Comparison of ENCODE assay signal across 9 cellular contexts in genomic region chr6:148760143-148760505, GRCh38. TPM values are rescaled to one million over a fixed set of nuclear protein-coding genes. Genes with fewer than 3 reads are reported as not detected.
DNase-seq lines count a peak whose midpoint lies in the region; ATAC-seq and TF ChIP-seq lines count a peak whose summit lies in the region.
"Had no signal": no experiment of that assay in that cellular context is flagged by ENCODE, and none has a peak within 500 bp of the region (broad histone marks: within the 10 kb centered on the region; RNA-seq: fewer than 3 reads in every experiment).

No MANE protein-coding gene starts in this region.

- H3K4me3 ChIP-seq in PC-9 (no peak overlapping the region), gastroesophageal sphincter (no peak overlapping the region), thyroid gland (replicated peaks in 1 of 3) (no peak overlapping the region)

- peaks cover 42% of the 10 kb centered on the region for H3K4me1 Mint-ChIP-seq in activated CD4-positive, alpha-beta T cell treated with anti-CD3 and anti-CD28 coated beads, Interleukin-2, amount 10 ng/mL, durations not matched to agents 7 days and 5 days

- WGBS in gastroesophageal sphincter (ENCODE audit: low coverage in 1 of 2), 2 donors: 64 to 91% methylated on average over 3 of the region's 3 CpGs
- WGBS in thyroid gland, 2 donors: 49 to 64% methylated on average over 3 of the region's 3 CpGs

- H3K27ac Mint-ChIP-seq in activated CD4-positive, alpha-beta T cell treated with anti-CD3 and anti-CD28 coated beads, Interleukin-2, amount 10 ng/mL, durations not matched to agents 7 days and 5 days: peak overlapping the region; percentile 87

- TF ChIP-seq EP300 in gastroesophageal sphincter (IDR thresholded peaks at IDR 0.05): no peak

- BruUV-seq in PC-9 (replicated peaks; lab: Mats Ljungman, UMichigan): no TSS peak

- H3K9me3 ChIP-seq in PC-9 (ENCODE audit: insufficient read depth, low read depth) (no peaks in the 10 kb centered on the region), gastroesophageal sphincter (no peaks in the 10 kb centered on the region), thyroid gland (no peaks in the 10 kb centered on the region)

- CTCF ChIA-PET in activated CD4-positive, alpha-beta T cell treated with anti-CD3 and anti-CD28 coated beads, Interleukin-2, amount 10 ng/mL, durations not matched to agents 7 days and 5 days (lab: Charles Lee): interaction anchor here (1.2 kb wide), 1 partner anchor 23 kb away, joined by 3 read pairs; no protein-coding TSS in a partner anchor
- CTCF ChIA-PET in PC-9 (lab: Charles Lee): no interaction called here

- no peaks in the 10 kb centered on the region for H3K9me2 ChIP-seq in PC-9 (ENCODE audit: insufficient read depth)

- peak overlapping the region; percentile 57; the same call in 1 of the 2 replicates for H3K4me2 ChIP-seq in PC-9

- POLR2A ChIA-PET in activated CD4-positive, alpha-beta T cell treated with anti-CD3 and anti-CD28 coated beads, Interleukin-2, amount 10 ng/mL, durations not matched to agents 7 days and 5 days (lab: Charles Lee): interaction anchor here (0.7 kb wide), 1 partner anchor 580 kb away, joined by 3 read pairs; no protein-coding TSS in a partner anchor
- POLR2A ChIA-PET in PC-9 (lab: Charles Lee; ENCODE audit: unreplicated experiment): no interaction called here

- no peak for DNase-seq in activated CD4-positive, alpha-beta T cell treated with anti-CD3 and anti-CD28 coated beads, Interleukin-2, amount 10 ng/mL, durations not matched to agents 7 days and 5 days
- no peak for DNase-seq in activated CD4-positive, alpha-beta T cell treated with anti-CD3 and anti-CD28 coated beads, Interleukin-2, amount 50 U/mL, for 48 hours
- no peak for DNase-seq in PC-9
- DNase-seq in thyroid gland: no peak
- no peak for DNase-seq in GM13977 (ENCODE audit: low spot score)
- no peak for DNase-seq in hepatic stellate cell (ENCODE audit: low spot score)
- DNase-seq: NCI-H1930 had no signal

- H3K4me1 ChIP-seq in PC-9 (replicated peaks; ENCODE audit: insufficient read depth) (peaks cover 24% of the 10 kb centered on the region), gastroesophageal sphincter (peaks cover 0 to 40% (median 15%) of the 10 kb centered on the region in 3 donors), thyroid gland (peaks cover 61 to 64% of the 10 kb centered on the region in 2 donors)

- H3F3A ChIP-seq in PC-9 (ENCODE audit: insufficient read depth, low read depth): no peaks in the 10 kb centered on the region; the same call in 1 of the 2 replicates

- H3K27me3 ChIP-seq in PC-9 (ENCODE audit: insufficient read depth, low read depth) (no peaks in the 10 kb centered on the region), gastroesophageal sphincter (no peaks in the 10 kb centered on the region), thyroid gland (no peaks in the 10 kb centered on the region)

- TF ChIP-seq POLR2A in gastroesophageal sphincter (IDR thresholded peaks at IDR 0.05) (no peak), thyroid gland (IDR thresholded peaks at IDR 0.05) (no peak)

- no peaks in the 10 kb centered on the region for H3K36me3 Mint-ChIP-seq in activated CD4-positive, alpha-beta T cell treated with anti-CD3 and anti-CD28 coated beads, Interleukin-2, amount 10 ng/mL, durations not matched to agents 7 days and 5 days (ENCODE audit: low read depth)

- no peaks in the 10 kb centered on the region for H4K20me1 ChIP-seq in PC-9 (ENCODE audit: insufficient read depth)

- H3K27ac ChIP-seq in PC-9 (no peak overlapping the region), gastroesophageal sphincter (peak overlapping the region in 3 of 4 donors; percentile 39 to 74 (median 68)), thyroid gland (peak overlapping the region; percentile 76 to 95 (median 88))

- intact Hi-C loops in PC-9 (cut with micrococcal nuclease; ENCODE audit: unreplicated experiment): no loop called here
- intact Hi-C loops in thyroid gland (cut with DNase I): no loop called here

- H3K36me3 ChIP-seq in PC-9 (ENCODE audit: low read depth) (no peaks in the 10 kb centered on the region), gastroesophageal sphincter (no peaks in the 10 kb centered on the region), thyroid gland (no peaks in the 10 kb centered on the region)

- H3K9me3 Mint-ChIP-seq in activated CD4-positive, alpha-beta T cell treated with anti-CD3 and anti-CD28 coated beads, Interleukin-2, amount 10 ng/mL, durations not matched to agents 7 days and 5 days: no peaks in the 10 kb centered on the region

- ATAC-seq in gastroesophageal sphincter (no peak), HG02678 (IDR thresholded peaks at IDR 0.05; ENCODE audit: unreplicated experiment) (no peak)

- peaks cover 45% of the 10 kb centered on the region for H3K27me3 Mint-ChIP-seq in activated CD4-positive, alpha-beta T cell treated with anti-CD3 and anti-CD28 coated beads, Interleukin-2, amount 10 ng/mL, durations not matched to agents 7 days and 5 days

- TF ChIP-seq CTCF in PC-9 (conservative IDR thresholded peaks at IDR 0.05) (no peak), gastroesophageal sphincter (IDR thresholded peaks at IDR 0.05) (no peak), thyroid gland (IDR thresholded peaks at IDR 0.05) (no peak), GM13977 (IDR thresholded peaks at IDR 0.05; ENCODE audit: extremely low read depth, insufficient read depth, missing control alignments) (no peak)

- H3K4me3 Mint-ChIP-seq in activated CD4-positive, alpha-beta T cell treated with anti-CD3 and anti-CD28 coated beads, Interleukin-2, amount 10 ng/mL, durations not matched to agents 7 days and 5 days: peak overlapping the region; percentile 59

- no peak overlapping the region for H2AFZ ChIP-seq in PC-9

- no peaks in the 10 kb centered on the region for H3K79me2 ChIP-seq in PC-9 (ENCODE audit: low read depth)

- in situ Hi-C loops in GM13977 (cut with MboI; ENCODE audit: low pct_unique_long_range_greater_than_20kb, low sequenced_read_pairs, unreplicated experiment): no loop called here

RNA-seq across cellular contexts. Expression of gene UST, which starts 13.3 kb away (rescaled TPM):
- under 1 TPM; 0.29 to 0.50 TPM for total RNA-seq in activated CD4-positive, alpha-beta T cell treated with anti-CD3 and anti-CD28 coated beads, Interleukin-2, amount 10 ng/mL, durations not matched to agents 7 days and 5 days
- total RNA-seq in PC-9 (2021) (3.9 and 4.2 TPM in 2 replicates), gastroesophageal sphincter (10 to 100 TPM; 17.4 to 48.1 (median 32.4) TPM), thyroid gland (10 to 100 TPM; 73.4 to 91.2 (median 81.4) TPM)
